Comparison of ENCODE assay signal across 24 cellular contexts in genomic region chr2:121832372-121832771, GRCh38.
"Had no signal": no experiment of that assay in that cellular context is flagged by ENCODE, and none has a peak within 500 bp of the region (broad histone marks: within the 10 kb centered on the region; RNA-seq: fewer than 3 reads in every experiment).

No MANE protein-coding gene starts in this region.

- H3K27ac Mint-ChIP-seq: activated B cell treated with CpG ODN at 0.5 μM for 24 hours; activated CD4-positive, alpha-beta memory T cell treated with anti-CD3 and anti-CD28 coated beads, Interleukin-2, amount 10 ng/mL, durations not matched to agents 7 days and 5 days; activated CD8-positive, alpha-beta memory T cell treated with anti-CD3 and anti-CD28 coated beads, Interleukin-2, amount 10 ng/mL, durations not matched to agents 7 days and 5 days; activated naive CD4-positive, alpha-beta T cell treated with anti-CD3 and anti-CD28 coated beads, Interleukin-2, amount 10 ng/mL, durations not matched to agents 7 days and 5 days; activated naive CD8-positive, alpha-beta T cell treated with anti-CD3 and anti-CD28 coated beads, Interleukin-2, amount 50 U/mL, for 24 hours; activated T-cell treated with anti-CD3 and anti-CD28 coated beads, Interleukin-2, amount 50 U/mL, for 24 hours; immature natural killer cell had no signal

- H3K36me3 Mint-ChIP-seq: activated CD8-positive, alpha-beta memory T cell treated with anti-CD3 and anti-CD28 coated beads, Interleukin-2, amount 10 ng/mL, durations not matched to agents 7 days and 5 days; activated naive CD4-positive, alpha-beta T cell treated with anti-CD3 and anti-CD28 coated beads, Interleukin-2, amount 10 ng/mL, durations not matched to agents 7 days and 5 days; immature natural killer cell; naive B cell had no signal

- H2AFZ ChIP-seq: parathyroid adenoma had no signal

- H3K9me3 ChIP-seq: gastrocnemius medialis, mucosa of descending colon, neutrophil, tibial nerve, uterus had no signal

- H3K9ac ChIP-seq: parathyroid adenoma had no signal

- H3K4me1 Mint-ChIP-seq: activated B cell treated with CpG ODN at 0.5 μM for 24 hours; activated CD4-positive, alpha-beta memory T cell treated with anti-CD3 and anti-CD28 coated beads, Interleukin-2, amount 10 ng/mL, durations not matched to agents 7 days and 5 days; activated CD8-positive, alpha-beta memory T cell treated with anti-CD3 and anti-CD28 coated beads, Interleukin-2, amount 10 ng/mL, durations not matched to agents 7 days and 5 days; activated naive CD4-positive, alpha-beta T cell treated with anti-CD3 and anti-CD28 coated beads, Interleukin-2, amount 10 ng/mL, durations not matched to agents 7 days and 5 days; activated naive CD8-positive, alpha-beta T cell treated with anti-CD3 and anti-CD28 coated beads, Interleukin-2, amount 50 U/mL, for 24 hours; immature natural killer cell; naive B cell had no signal

- H3K27me3 ChIP-seq: brain microvascular endothelial cell, gastrocnemius medialis, tibial nerve, uterus had no signal

- H3K4me3 ChIP-seq: gastrocnemius medialis, mucosa of descending colon, tibial nerve, uterus had no signal

- H3K27ac ChIP-seq: brain microvascular endothelial cell, neutrophil, parathyroid adenoma, tibial nerve, uterus had no signal

- ATAC-seq: activated CD8-positive, alpha-beta memory T cell treated with anti-CD3 and anti-CD28 coated beads, Interleukin-2, amount 10 ng/mL, durations not matched to agents 7 days and 5 days; activated naive CD8-positive, alpha-beta T cell treated with anti-CD3 and anti-CD28 coated beads, Interleukin-2, amount 50 U/mL, for 24 hours; mucosa of descending colon; stimulated activated naive CD8-positive, alpha-beta T cell treated with anti-CD3 and anti-CD28 coated beads, Interleukin-15, Interleukin-2, amounts not matched to agents 100 U/mL and 50 U/mL, for 24 hours had no signal

- H3K4me1 ChIP-seq: gastrocnemius medialis, parathyroid adenoma, uterus had no signal

- DNase-seq: activated B cell treated with CpG ODN at 0.5 μM for 24 hours; activated CD4-positive, alpha-beta memory T cell treated with anti-CD3 and anti-CD28 coated beads, Interleukin-2, amount 10 ng/mL, durations not matched to agents 7 days and 5 days; activated CD4-positive, alpha-beta T cell treated with anti-CD3 and anti-CD28 coated beads for 48 hours; activated CD8-positive, alpha-beta memory T cell treated with anti-CD3 and anti-CD28 coated beads, Interleukin-2, amount 10 ng/mL, durations not matched to agents 7 days and 5 days; activated naive CD4-positive, alpha-beta T cell treated with anti-CD3 and anti-CD28 coated beads, Interleukin-2, amount 10 ng/mL, durations not matched to agents 7 days and 5 days; activated naive CD8-positive, alpha-beta T cell treated with anti-CD3 and anti-CD28 coated beads, Interleukin-2, amount 50 U/mL, for 24 hours; activated T-cell treated with anti-CD3 and anti-CD28 coated beads, Interleukin-2, amount 50 U/mL, for 24 hours; anterior cingulate cortex; brain microvascular endothelial cell; cerebellar nuclear complex; cortex of kidney; immature natural killer cell; kidney glomerular epithelial cell; mesenchymal stem cell; mucosa of descending colon; naive B cell; stimulated activated CD4-positive, alpha-beta T cell treated with anti-CD3 and anti-CD28 coated beads, Interleukin-2, amount 100 ng/mL, for 24 hours; stimulated activated naive CD8-positive, alpha-beta T cell treated with anti-CD3 and anti-CD28 coated beads, Interleukin-15, Interleukin-2, amounts not matched to agents 100 U/mL and 50 U/mL, for 24 hours; substantia nigra had no signal

- H3K9me3 Mint-ChIP-seq: activated B cell treated with CpG ODN at 0.5 μM for 24 hours; activated CD4-positive, alpha-beta memory T cell treated with anti-CD3 and anti-CD28 coated beads, Interleukin-2, amount 10 ng/mL, durations not matched to agents 7 days and 5 days; activated naive CD4-positive, alpha-beta T cell treated with anti-CD3 and anti-CD28 coated beads, Interleukin-2, amount 10 ng/mL, durations not matched to agents 7 days and 5 days; activated naive CD8-positive, alpha-beta T cell treated with anti-CD3 and anti-CD28 coated beads, Interleukin-2, amount 50 U/mL, for 24 hours; activated T-cell treated with anti-CD3 and anti-CD28 coated beads, Interleukin-2, amount 50 U/mL, for 24 hours; immature natural killer cell; naive B cell had no signal

- H3K27me3 Mint-ChIP-seq: activated B cell treated with CpG ODN at 0.5 μM for 24 hours; activated T-cell treated with anti-CD3 and anti-CD28 coated beads, Interleukin-2, amount 50 U/mL, for 24 hours had no signal

- H3K4me3 Mint-ChIP-seq: activated B cell treated with CpG ODN at 0.5 μM for 24 hours; activated CD4-positive, alpha-beta memory T cell treated with anti-CD3 and anti-CD28 coated beads, Interleukin-2, amount 10 ng/mL, durations not matched to agents 7 days and 5 days; activated CD8-positive, alpha-beta memory T cell treated with anti-CD3 and anti-CD28 coated beads, Interleukin-2, amount 10 ng/mL, durations not matched to agents 7 days and 5 days; activated naive CD4-positive, alpha-beta T cell treated with anti-CD3 and anti-CD28 coated beads, Interleukin-2, amount 10 ng/mL, durations not matched to agents 7 days and 5 days; activated naive CD8-positive, alpha-beta T cell treated with anti-CD3 and anti-CD28 coated beads, Interleukin-2, amount 50 U/mL, for 24 hours; activated T-cell treated with anti-CD3 and anti-CD28 coated beads, Interleukin-2, amount 50 U/mL, for 24 hours; immature natural killer cell; naive B cell had no signal

- H3K79me2 ChIP-seq: parathyroid adenoma had no signal

- H3K36me3 ChIP-seq: brain microvascular endothelial cell, gastrocnemius medialis, neutrophil, tibial nerve, uterus had no signal
